25 cellular contexts compared by ENCODE assay signal in the genomic region with DNA sequence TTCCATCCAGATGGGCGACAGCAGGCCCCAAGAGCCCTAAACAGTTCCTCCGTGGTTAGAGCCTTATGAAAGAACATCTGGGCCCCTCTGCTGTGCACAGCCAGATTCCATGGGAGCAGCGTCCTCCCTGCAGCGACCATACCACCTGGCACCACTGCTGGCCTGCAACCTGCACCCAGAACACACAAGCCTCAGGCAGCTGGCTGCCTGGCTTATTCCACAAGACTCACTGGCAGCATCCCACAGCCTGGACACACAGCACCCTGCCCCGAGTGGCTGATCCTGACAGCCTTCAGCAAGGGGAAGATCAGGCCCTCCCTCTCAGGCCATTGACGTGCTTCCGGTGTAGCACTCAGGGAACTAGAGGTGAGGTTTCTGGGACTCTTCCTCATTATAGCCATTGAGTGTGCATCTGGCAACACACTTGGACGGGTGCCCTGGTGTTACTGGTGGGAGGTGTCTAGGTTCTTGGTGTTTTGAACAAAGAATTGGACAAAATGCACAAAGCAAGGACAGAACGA. TPM values are rescaled to one million over a fixed set of nuclear protein-coding genes. Genes with fewer than 3 reads are reported as not detected.
DNase-seq lines count a peak whose midpoint lies in the region; ATAC-seq, FAIRE-seq and TF ChIP-seq lines count a peak whose summit lies in the region.
"Had no signal": no experiment of that assay in that cellular context is flagged by ENCODE, and none has a peak within 500 bp of the region (broad histone marks: within the 10 kb centered on the region; RNA-seq: fewer than 3 reads in every experiment).

No MANE protein-coding gene starts in this region.

- no peak overlapping the region for H3K23ac ChIP-seq in mesenchymal stem cell (ENCODE audit: low read length in 2 of 2)

- H3K36me3 ChIP-seq in Panc1 (ENCODE audit: control insufficient read depth, insufficient read depth, low read length) (no peaks in the 10 kb centered on the region), mesenchymal stem cell (ENCODE audit: control insufficient read depth in 1 of 2, insufficient read depth in 2 of 2, low read depth in 1 of 2, low read length in 2 of 2) (no peaks in the 10 kb centered on the region), pancreas (no peaks in the 10 kb centered on the region)
- H3K36me3 ChIP-seq: BE2C, HAP-1 had no signal

- H3K4me3 Mint-ChIP-seq in T-helper 2 cell treated with Interferon-gamma antibody and Interleukin-4, amounts not matched to agents 5 μg/mL and 100 μg/mL, for 36 hours: peak overlapping the region; percentile 2
- H3K4me3 Mint-ChIP-seq: GM23338 had no signal

- H2AFZ ChIP-seq in mesenchymal stem cell (ENCODE audit: low read depth, low read length): no peak overlapping the region
- H2AFZ ChIP-seq: GM23338 had no signal

- ATAC-seq in Panc1 (0 out of 2 replicates have a peak, but pooled peaks have one; percentile 12), GM18867 (IDR thresholded peaks at IDR 0.05; ENCODE audit: unreplicated experiment) (no peak), pancreas (no peak), HG02840 (IDR thresholded peaks at IDR 0.05; ENCODE audit: low FRiP score, unreplicated experiment) (no peak)
- ATAC-seq: GM12878, GM23338 had no signal

- TF ChIP-seq CTCF in Panc1 (IDR thresholded peaks at IDR 0.05) (no peak), pancreas (IDR thresholded peaks at IDR 0.05) (no peak)

- H3K36me3 Mint-ChIP-seq in T-helper 2 cell treated with Interferon-gamma antibody and Interleukin-4, amounts not matched to agents 5 μg/mL and 100 μg/mL, for 36 hours (ENCODE audit: low read depth): no peaks in the 10 kb centered on the region

- H3K27ac ChIP-seq in Panc1 (ENCODE audit: low read length) (no peak overlapping the region), mesenchymal stem cell (ENCODE audit: low read length, poor library complexity, severe bottlenecking) (no peak overlapping the region), pancreas (no peak overlapping the region)
- H3K27ac ChIP-seq: HL-60 had no signal

- in situ Hi-C loops in Panc1 (cut with HindIII; ENCODE audit: low pct_unique_long_range_greater_than_20kb, low sequenced_read_pairs): no loop called here

- peak overlapping the region; percentile 34 for H3K27ac Mint-ChIP-seq in T-helper 2 cell treated with Interferon-gamma antibody and Interleukin-4, amounts not matched to agents 5 μg/mL and 100 μg/mL, for 36 hours
- H3K27ac Mint-ChIP-seq: GM23338 had no signal

- POLR2A ChIA-PET in Panc1 (lab: Charles Lee): no interaction called here

- 73% methylated on average over 9 of the region's 9 CpGs for WGBS in mesenchymal stem cell
- WGBS in pancreas, 2 donors: 61 to 64% methylated on average over 9 of the region's 9 CpGs

- no peak overlapping the region for H2BK12ac ChIP-seq in mesenchymal stem cell (ENCODE audit: low read length in 2 of 2)

- intact Hi-C loops in Panc1 (cut with micrococcal nuclease; ENCODE audit: unreplicated experiment) (no loop called here), pancreas (cut with DNase I) (no loop called here)

- FAIRE-seq in pancreas (lab: Jason Lieb, UNC): no peak
- FAIRE-seq: D721Med, GM12878 had no signal

- H3K4me1 ChIP-seq in Panc1 (ENCODE audit: control insufficient read depth, insufficient read depth, low read length) (no peaks in the 10 kb centered on the region), mesenchymal stem cell (ENCODE audit: control insufficient read depth, insufficient read depth, low read depth, low read length) (peaks cover 2% of the 10 kb centered on the region), pancreas (no peaks in the 10 kb centered on the region)
- H3K4me1 ChIP-seq: BE2C, HAP-1 had no signal

- H4K8ac ChIP-seq in mesenchymal stem cell (ENCODE audit: low read length): no peak overlapping the region

- no peak overlapping the region for H3K18ac ChIP-seq in mesenchymal stem cell (ENCODE audit: low read depth in 1 of 2, low read length in 2 of 2)

- H3K79me1 ChIP-seq in mesenchymal stem cell (replicated peaks; ENCODE audit: low read length, poor library complexity, severe bottlenecking): no peaks in the 10 kb centered on the region

- no peak overlapping the region for H2AK5ac ChIP-seq in mesenchymal stem cell (ENCODE audit: low read length, severe bottlenecking)

- H3K4me1 Mint-ChIP-seq in T-helper 2 cell treated with Interferon-gamma antibody and Interleukin-4, amounts not matched to agents 5 μg/mL and 100 μg/mL, for 36 hours (ENCODE audit: low read depth): peaks cover 52% of the 10 kb centered on the region
- H3K4me1 Mint-ChIP-seq: GM23338 had no signal

- H2BK15ac ChIP-seq in mesenchymal stem cell (ENCODE audit: low read depth, poor library complexity, severe bottlenecking): no peak overlapping the region

- H2BK120ac ChIP-seq in mesenchymal stem cell (ENCODE audit: low read depth, low read length): no peak overlapping the region

- H3K9ac ChIP-seq in mesenchymal stem cell (ENCODE audit: low read length): no peak overlapping the region
- H3K9ac ChIP-seq: SK-N-SH had no signal

- no TSS peak for BruUV-seq in Panc1 (replicated peaks; lab: Mats Ljungman, UMichigan)

- H3K4me2 ChIP-seq in mesenchymal stem cell (ENCODE audit: low read length, poor library complexity, severe bottlenecking): no peak overlapping the region
- H3K4me2 ChIP-seq: GM23338, SK-N-SH had no signal

- H3K27me3 Mint-ChIP-seq in T-helper 2 cell treated with Interferon-gamma antibody and Interleukin-4, amounts not matched to agents 5 μg/mL and 100 μg/mL, for 36 hours (ENCODE audit: low read depth): no peaks in the 10 kb centered on the region

- peak overlapping the region; percentile 65 for H4K91ac ChIP-seq in mesenchymal stem cell (ENCODE audit: low read length)

- H2BK5ac ChIP-seq in mesenchymal stem cell (ENCODE audit: low read depth, low read length, poor library complexity, severe bottlenecking): no peak overlapping the region

- CTCF ChIA-PET in Panc1 (lab: Charles Lee): no interaction called here

- DNase-seq in T-helper 2 cell treated with Interferon-gamma antibody and Interleukin-4, amounts not matched to agents 5 μg/mL and 100 μg/mL, for 36 hours (ENCODE audit: low spot score): no peak
- DNase-seq in T-helper 2 cell (no peak), NCI-H1694 (lab: John Stamatoyannopoulos, UW) (peak; percentile 18), Panc1 (ENCODE audit: low read depth, low spot score) (no peak), mesenchymal stem cell (no peak), pancreas (no peak)
- DNase-seq: BE2C, DND-41, NCI-H1417 treated with DMSO at 0.1 percent for 48 hours, NCI-H2081 treated with DMSO at 0.1 percent for 48 hours, NCI-H774, OCI-M1, Right ventricle myocardium superior, SK-N-SH had no signal

- no peak overlapping the region for H3K14ac ChIP-seq in mesenchymal stem cell (ENCODE audit: low read length in 2 of 2)

- no peak overlapping the region; a peak in 1 of 4 replicates for H3K4me3 ChIP-seq in Panc1 (ENCODE audit: low read depth in 2 of 2, low read length in 2 of 2)
- no peak overlapping the region for H3K4me3 ChIP-seq in mesenchymal stem cell (ENCODE audit: insufficient read depth in 1 of 2, low read depth in 1 of 2, low read length in 2 of 2)
- H3K4me3 ChIP-seq in pancreas: no peak overlapping the region
- H3K4me3 ChIP-seq: GM12878, GM23338, HAP-1 had no signal

- H3K9me3 ChIP-seq in Panc1 (ENCODE audit: control insufficient read depth, insufficient read depth, low read depth, low read length) (no peaks in the 10 kb centered on the region), mesenchymal stem cell (ENCODE audit: control insufficient read depth, low read length) (peaks cover 14% of the 10 kb centered on the region), pancreas (no peaks in the 10 kb centered on the region)
- H3K9me3 ChIP-seq: BE2C, HAP-1, SK-N-SH had no signal

- no peak overlapping the region for H3K4ac ChIP-seq in mesenchymal stem cell (ENCODE audit: low read depth in 1 of 2, low read length in 2 of 2)

- no peaks in the 10 kb centered on the region for H3K9me3 Mint-ChIP-seq in T-helper 2 cell treated with Interferon-gamma antibody and Interleukin-4, amounts not matched to agents 5 μg/mL and 100 μg/mL, for 36 hours

- H3K27me3 ChIP-seq in Panc1 (ENCODE audit: control insufficient read depth, insufficient read depth, low read length) (peaks cover 2% of the 10 kb centered on the region; the same call in 1 of the 2 replicates), mesenchymal stem cell (ENCODE audit: control insufficient read depth in 1 of 2, insufficient read depth in 1 of 2, low read length in 2 of 2) (peaks cover 3 to 10% of the 10 kb centered on the region in 2 experiments), pancreas (no peaks in the 10 kb centered on the region)
- H3K27me3 ChIP-seq: BE2C had no signal

RNA-seq across cellular contexts. Expression of a gene that starts 33.7 kb away (rescaled TPM):
- 19.1 TPM for total RNA-seq in Panc1 (2021; ENCODE audit: unreplicated experiment)
- polyA plus RNA-seq in Panc1 (2012; ENCODE audit: insufficient read length): 9.2 TPM
- 3.9 TPM for polyA plus RNA-seq in mesenchymal stem cell (2013, experiment 1 of 2)
- polyA plus RNA-seq in mesenchymal stem cell (2013, experiment 2 of 2): 4.5 TPM
- total RNA-seq in pancreas: 10 to 100 TPM; 12.7 to 20.0 (median 16.4) TPM
- 1 to 10 TPM; 3.8 to 4.1 TPM for polyA plus RNA-seq in pancreas

RNA-seq across cellular contexts. Expression of a gene that starts 37.5 kb away (rescaled TPM):
- not detected for total RNA-seq in Panc1 (2021; ENCODE audit: unreplicated experiment)
- not detected for polyA plus RNA-seq in Panc1 (2012; ENCODE audit: insufficient read length)
- not detected for polyA plus RNA-seq in mesenchymal stem cell (2013, experiment 1 of 2)
- polyA plus RNA-seq in mesenchymal stem cell (2013, experiment 2 of 2): not detected
- under 1 TPM in 1 of 6 donors, not detected in 5; 0.09 TPM for total RNA-seq in pancreas
- under 1 TPM in 1 of 2 donors, not detected in 1; 0.47 TPM for polyA plus RNA-seq in pancreas
- total RNA-seq: GM12878; GM23338; HT-29; M059J; NCI-H460; Right ventricle myocardium superior; T-helper 2 cell treated with Interferon-gamma antibody and Interleukin-4, amounts not matched to agents 100 ng/mL and 5 ng/mL, for 36 hours had no signal
- polyA plus RNA-seq: GM12878 had no signal

RNA-seq across cellular contexts. Expression of a gene that starts 41.2 kb away (rescaled TPM):
- total RNA-seq in Panc1 (2021; ENCODE audit: unreplicated experiment) (not detected), pancreas (under 1 TPM in 1 of 6 donors, not detected in 5; 0.28 TPM)
- polyA plus RNA-seq in Panc1 (2012; ENCODE audit: insufficient read length): not detected
- not detected for polyA plus RNA-seq in mesenchymal stem cell (2013, experiment 1 of 2)
- not detected for polyA plus RNA-seq in mesenchymal stem cell (2013, experiment 2 of 2)
- polyA plus RNA-seq in pancreas: not detected
- total RNA-seq: GM12878, GM23338, HT-29, M059J, NCI-H460, Right ventricle myocardium superior had no signal
- polyA plus RNA-seq: GM12878, GM23338, SK-N-SH had no signal
